ENCODE assay signal across 10 cellular contexts in the genomic region with DNA sequence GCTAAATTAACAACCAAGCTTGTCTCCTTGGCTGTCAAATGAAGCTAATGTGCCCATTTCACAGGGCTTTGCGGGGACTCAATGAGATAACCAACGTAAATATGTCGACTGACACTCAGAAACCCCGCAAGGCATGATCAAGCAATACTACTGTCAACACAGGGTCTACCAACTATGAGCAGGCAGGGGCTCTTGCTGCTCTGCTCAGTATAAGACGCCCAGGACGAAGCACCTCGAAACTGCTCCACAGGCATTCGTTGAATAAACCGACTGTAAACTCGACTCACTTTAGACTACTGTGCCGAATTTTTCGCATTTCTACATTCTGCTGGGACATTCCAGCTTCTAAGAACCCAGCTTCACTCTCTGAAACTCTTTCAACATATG. TPM values are rescaled to one million over a fixed set of nuclear protein-coding genes. Genes with fewer than 3 reads are reported as not detected.
DNase-seq lines count a peak whose midpoint lies in the region; ATAC-seq, FAIRE-seq and TF ChIP-seq lines count a peak whose summit lies in the region.
"Had no signal": no experiment of that assay in that cellular context is flagged by ENCODE, and none has a peak within 500 bp of the region (broad histone marks: within the 10 kb centered on the region; RNA-seq: fewer than 3 reads in every experiment).

No MANE protein-coding gene starts in this region.

- peaks cover 9% of the 10 kb centered on the region for H3K4me1 Mint-ChIP-seq in activated T-helper 1 cell treated with anti-CD3 and anti-CD28 coated beads, Interleukin-12 subunit alpha, Interleukin-12 subunit beta, Interleukin-2, Interleukin-4 antibody, amounts not matched to agents 30 ng/mL and 10 ng/mL and 1 ng/mL, durations not matched to agents 14 hours and 24 hours and 36 hours (ENCODE audit: low read depth)

- peaks cover 10% of the 10 kb centered on the region for H3K27me3 Mint-ChIP-seq in activated T-helper 1 cell treated with anti-CD3 and anti-CD28 coated beads, Interleukin-12 subunit alpha, Interleukin-12 subunit beta, Interleukin-2, Interleukin-4 antibody, amounts not matched to agents 30 ng/mL and 10 ng/mL and 1 ng/mL, durations not matched to agents 14 hours and 24 hours and 36 hours (ENCODE audit: insufficient read depth)

- peak overlapping the region; percentile 91 for H3K4me2 ChIP-seq in keratinocyte (ENCODE audit: control insufficient read depth, extremely low read depth, insufficient read depth, low read depth, low read length)

- H3K36me3 ChIP-seq in keratinocyte (ENCODE audit: control insufficient read depth in 2 of 2, extremely low read depth in 1 of 2, insufficient read depth in 2 of 2, low read length in 2 of 2): peaks cover 2% of the 10 kb centered on the region in 2 experiments
- H3K36me3 ChIP-seq in thoracic aorta: no peaks in the 10 kb centered on the region

- no peaks in the 10 kb centered on the region for H3K79me2 ChIP-seq in keratinocyte (ENCODE audit: control insufficient read depth, insufficient read depth, low read length)

- H3K4me3 ChIP-seq in keratinocyte (ENCODE audit: control insufficient read depth in 2 of 3, extremely low read depth in 1 of 3, insufficient read depth in 2 of 3, low read depth in 1 of 3, low read length in 3 of 3) (peak overlapping the region; percentile 67 to 77 (median 68)), thoracic aorta (peak overlapping the region; percentile 74)

- H3K9ac ChIP-seq in keratinocyte (ENCODE audit: control insufficient read depth, extremely low read depth, insufficient read depth, low read length): peak overlapping the region; percentile 58

- peak overlapping the region; percentile 51 for H3K27ac ChIP-seq in keratinocyte (ENCODE audit: control insufficient read depth, insufficient read depth, low read length)
- H3K27ac ChIP-seq in thoracic aorta: peak overlapping the region; percentile 63 to 67

- no peaks in the 10 kb centered on the region for H3K9me1 ChIP-seq in keratinocyte (ENCODE audit: control insufficient read depth, extremely low read depth, insufficient read depth, low read length)

- no peaks in the 10 kb centered on the region for H3K27me3 ChIP-seq in keratinocyte (ENCODE audit: control insufficient read depth, extremely low read depth, insufficient read depth, low read length)
- no peaks in the 10 kb centered on the region for H3K27me3 ChIP-seq in thoracic aorta (replicated peaks; ENCODE audit: insufficient read depth)

- intact Hi-C loops in activated T-helper 1 cell treated with anti-CD3 and anti-CD28 coated beads, Interleukin-12 subunit alpha, Interleukin-12 subunit beta, Interleukin-2, Interleukin-4 antibody, amounts not matched to agents 30 ng/mL and 10 ng/mL and 1 ng/mL, durations not matched to agents 14 hours and 24 hours and 36 hours (cut with micrococcal nuclease): loop anchor here (2.0 kb wide), 1 partner anchor 1068 kb away; a partner anchor contains a TSS

- H3K27ac Mint-ChIP-seq in activated T-helper 1 cell treated with anti-CD3 and anti-CD28 coated beads, Interleukin-12 subunit alpha, Interleukin-12 subunit beta, Interleukin-2, Interleukin-4 antibody, amounts not matched to agents 30 ng/mL and 10 ng/mL and 1 ng/mL, durations not matched to agents 14 hours and 24 hours and 36 hours: peak overlapping the region; percentile 99

- ATAC-seq in thoracic aorta (ENCODE audit: insufficient number of reproducible peaks, low FRiP score, low read depth): peak; percentile 43
- ATAC-seq in HG02588 (IDR thresholded peaks at IDR 0.05; ENCODE audit: unreplicated experiment): no peak

- H4K20me1 ChIP-seq in keratinocyte (ENCODE audit: control insufficient read depth, extremely low read depth, insufficient read depth, low read length): no peaks in the 10 kb centered on the region

- no peak for FAIRE-seq in keratinocyte (lab: Jason Lieb, UNC)

- no peaks in the 10 kb centered on the region for H3K9me3 ChIP-seq in keratinocyte (ENCODE audit: control insufficient read depth, low read depth, low read length)
- H3K9me3 ChIP-seq in thoracic aorta: no peaks in the 10 kb centered on the region

- peaks cover 19% of the 10 kb centered on the region for H3K9me3 Mint-ChIP-seq in activated T-helper 1 cell treated with anti-CD3 and anti-CD28 coated beads, Interleukin-12 subunit alpha, Interleukin-12 subunit beta, Interleukin-2, Interleukin-4 antibody, amounts not matched to agents 30 ng/mL and 10 ng/mL and 1 ng/mL, durations not matched to agents 14 hours and 24 hours and 36 hours

- H3K4me3 Mint-ChIP-seq in activated T-helper 1 cell treated with anti-CD3 and anti-CD28 coated beads, Interleukin-12 subunit alpha, Interleukin-12 subunit beta, Interleukin-2, Interleukin-4 antibody, amounts not matched to agents 30 ng/mL and 10 ng/mL and 1 ng/mL, durations not matched to agents 14 hours and 24 hours and 36 hours: peak overlapping the region; percentile 95

- H3K36me3 Mint-ChIP-seq in activated T-helper 1 cell treated with anti-CD3 and anti-CD28 coated beads, Interleukin-12 subunit alpha, Interleukin-12 subunit beta, Interleukin-2, Interleukin-4 antibody, amounts not matched to agents 30 ng/mL and 10 ng/mL and 1 ng/mL, durations not matched to agents 14 hours and 24 hours and 36 hours (ENCODE audit: low read depth): peaks cover 5% of the 10 kb centered on the region

- dilution Hi-C loops in keratinocyte (cut with MboI; ENCODE audit: extremely low pct_ligation_motif_present, low sequenced_read_pairs): no loop called here

- peak; percentile 0 for DNase-seq in activated T-cell treated with anti-CD3 and anti-CD28 coated beads for 24 hours (ENCODE audit: low read depth)
- no peak for DNase-seq in activated T-cell treated with anti-CD3 and anti-CD28 coated beads, Interleukin-2, amount 50 U/mL, for 1 hour
- no peak for DNase-seq in activated T-helper 1 cell treated with anti-CD3 and anti-CD28 coated beads, Interleukin-12 subunit alpha, Interleukin-12 subunit beta, Interleukin-2, Interleukin-4 antibody, amounts not matched to agents 30 ng/mL and 10 ng/mL and 1 ng/mL, durations not matched to agents 14 hours and 24 hours and 36 hours (ENCODE audit: low spot score)
- DNase-seq in keratinocyte (ENCODE audit: low read depth, low spot score): no peak
- no peak for DNase-seq in thoracic aorta (ENCODE audit: low spot score)
- no peak for DNase-seq in SW 1271 (lab: John Stamatoyannopoulos, UW)
- no peak for DNase-seq in cortex of kidney (lab: John Stamatoyannopoulos, UW)

- peak overlapping the region; percentile 96 for H2AFZ ChIP-seq in keratinocyte (ENCODE audit: control insufficient read depth, low read length)

- TF ChIP-seq CTCF in keratinocyte (optimal IDR thresholded peaks at IDR 0.05 in 1 of 3, IDR thresholded peaks at IDR 0.05 in 1 of 3, conservative IDR thresholded peaks at IDR 0.05 in 1 of 3; ENCODE audit: extremely low read depth in 1 of 3, insufficient read depth in 2 of 3, low read length in 3 of 3): no peak
- TF ChIP-seq CTCF in thoracic aorta (IDR thresholded peaks at IDR 0.05): no peak

- peaks cover 5% of the 10 kb centered on the region for H3K4me1 ChIP-seq in keratinocyte (ENCODE audit: control insufficient read depth, extremely low read depth, insufficient read depth, low read length)
- peaks cover 0 to 6% of the 10 kb centered on the region in 2 donors for H3K4me1 ChIP-seq in thoracic aorta (ENCODE audit: control insufficient read depth in 1 of 2, low read depth in 2 of 2)

RNA-seq across cellular contexts. Expression of a gene that starts 55.0 kb away (rescaled TPM):
- not detected in 2 replicates for total RNA-seq in activated T-helper 1 cell treated with anti-CD3 and anti-CD28 coated beads, Interleukin-12 subunit alpha, Interleukin-12 subunit beta, Interleukin-2, Interleukin-4 antibody, amounts not matched to agents 30 ng/mL and 10 ng/mL and 1 ng/mL, durations not matched to agents 14 hours and 24 hours and 36 hours
- polyA plus RNA-seq in keratinocyte: not detected in 3 replicates
- not detected for polyA plus RNA-seq in keratinocyte (2011; ENCODE audit: low read depth)
- polyA plus RNA-seq in keratinocyte (2011; cell fraction: cytosol; rRNA removed): not detected in 2 replicates
- not detected in 2 replicates for polyA plus RNA-seq in keratinocyte (2011; cell fraction: nucleus; rRNA removed)
- polyA plus RNA-seq in keratinocyte (2012; ENCODE audit: low replicate concordance): not detected in 2 replicates
- polyA minus RNA-seq in keratinocyte: not detected in 3 replicates
- not detected for polyA minus RNA-seq in keratinocyte (2011; cell fraction: cytosol; rRNA and poly(A)+ RNA removed)
- not detected in 2 replicates for polyA minus RNA-seq in keratinocyte (2011; cell fraction: nucleus; rRNA and poly(A)+ RNA removed)
- total RNA-seq in thoracic aorta: not detected
- total RNA-seq: Daoy; T-helper 1 cell treated with Interleukin-12 subunit alpha and Interleukin-12 subunit beta and Interleukin-4 antibody, amounts not matched to agents 30 ng/mL and 1 ng/mL, for 36 hours had no signal
